ENCODE assay signal across 23 cellular contexts in the genomic region with DNA sequence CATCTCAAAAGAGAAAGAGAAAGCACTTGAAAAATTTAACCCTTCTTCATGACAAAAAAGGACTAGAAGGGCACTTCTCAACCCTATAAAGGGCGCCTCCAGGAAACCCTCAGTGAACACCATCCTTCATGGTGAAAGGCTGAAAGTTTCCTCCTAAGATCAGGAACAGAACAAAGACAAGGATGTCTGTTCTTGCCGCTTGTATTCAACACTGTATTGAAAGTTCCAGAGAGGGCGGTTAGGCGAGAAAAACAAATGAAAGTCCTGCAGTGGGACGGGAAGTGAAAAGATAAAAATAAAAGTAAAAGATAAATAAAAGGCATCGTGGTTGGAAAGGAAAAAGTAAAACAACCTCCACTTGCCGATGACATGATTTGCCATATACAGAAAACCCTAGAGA. TPM values are rescaled to one million over a fixed set of nuclear protein-coding genes. Genes with fewer than 3 reads are reported as not detected.
DNase-seq lines count a peak whose midpoint lies in the region; ATAC-seq, FAIRE-seq and TF ChIP-seq lines count a peak whose summit lies in the region.
"Had no signal": no experiment of that assay in that cellular context is flagged by ENCODE, and none has a peak within 500 bp of the region (broad histone marks: within the 10 kb centered on the region; RNA-seq: fewer than 3 reads in every experiment).

No MANE protein-coding gene starts in this region.

- TF ChIP-seq POLR2A in GM12891 (IDR thresholded peaks at IDR 0.05; ENCODE audit: low read depth, low read length): no peak

- DNase-seq in activated T-cell treated with anti-CD3 and anti-CD28 coated beads, Interleukin-2, amount 50 U/mL, for 4 hours: no peak
- no peak for DNase-seq in activated T-cell treated with anti-CD3 and anti-CD28 coated beads, Interleukin-2, amount 50 U/mL, for 24 hours
- DNase-seq in glutamatergic neuron: no peak
- DNase-seq in hepatic stellate cell (ENCODE audit: low spot score): no peak
- DNase-seq in GM12891 (ENCODE audit: insufficient read length, low spot score): no peak
- DNase-seq: BE2C; Caco-2; CD4-positive, alpha-beta T cell; DMS79 treated with DMSO at 0.1 percent for 48 hours; H7; HFFc6; Karpas-422; NCI-H1417; NCI-H1694 treated with DMSO at 0.1 percent for 48 hours; NCI-H2107; NCI-H446 treated with DMSO at 0.1 percent for 48 hours; NCI-H526 treated with DMSO at 0.1 percent for 48 hours; OCI-M1 had no signal

- peaks cover 76% of the 10 kb centered on the region for H3K27me3 ChIP-seq in BLaER1

- no peak overlapping the region for H3K27ac ChIP-seq in BLaER1
- H3K27ac ChIP-seq: A549 had no signal

- no peaks in the 10 kb centered on the region for H3K36me3 ChIP-seq in BLaER1
- H3K36me3 ChIP-seq: BE2C had no signal

- peak in 1 of 2 donors; percentile 37 for ATAC-seq in activated T-cell treated with anti-CD3 and anti-CD28 coated beads, Interleukin-2, amount 50 U/mL, for 4 hours
- ATAC-seq: A549 had no signal

- H4K20me1 ChIP-seq in BLaER1: peaks cover 32% of the 10 kb centered on the region

- H3K4me2 ChIP-seq in BLaER1: peak overlapping the region; percentile 20; the same call in 1 of the 2 replicates
- H3K4me2 ChIP-seq: A549 had no signal

- H3K4me1 Mint-ChIP-seq in activated T-cell treated with anti-CD3 and anti-CD28 coated beads, Interleukin-2, amount 50 U/mL, for 4 hours (ENCODE audit: low read depth): peaks cover 12% of the 10 kb centered on the region
- peaks cover 10% of the 10 kb centered on the region for H3K4me1 Mint-ChIP-seq in activated T-cell treated with anti-CD3 and anti-CD28 coated beads, Interleukin-2, amount 50 U/mL, for 24 hours (ENCODE audit: low read depth)
- H3K4me1 Mint-ChIP-seq in T-helper 1 cell treated with Interleukin-12 subunit alpha and Interleukin-12 subunit beta and Interleukin-4 antibody, amounts not matched to agents 30 μg/mL and 1 μg/mL, for 36 hours (ENCODE audit: low read depth): peaks cover 13% of the 10 kb centered on the region
- peaks cover 53% of the 10 kb centered on the region for H3K4me1 Mint-ChIP-seq in glutamatergic neuron (ENCODE audit: low read depth, unreplicated experiment)

- H3K27me3 Mint-ChIP-seq in activated T-cell treated with anti-CD3 and anti-CD28 coated beads, Interleukin-2, amount 50 U/mL, for 4 hours (ENCODE audit: low read depth): peaks cover 35% of the 10 kb centered on the region
- H3K27me3 Mint-ChIP-seq in activated T-cell treated with anti-CD3 and anti-CD28 coated beads, Interleukin-2, amount 50 U/mL, for 24 hours: peaks cover 40% of the 10 kb centered on the region
- peaks cover 34% of the 10 kb centered on the region for H3K27me3 Mint-ChIP-seq in T-helper 1 cell treated with Interleukin-12 subunit alpha and Interleukin-12 subunit beta and Interleukin-4 antibody, amounts not matched to agents 30 μg/mL and 1 μg/mL, for 36 hours (ENCODE audit: low read depth)
- H3K27me3 Mint-ChIP-seq in glutamatergic neuron (ENCODE audit: unreplicated experiment): peaks cover 4% of the 10 kb centered on the region

- no peak overlapping the region for H3K9ac ChIP-seq in BLaER1

- peaks cover 43% of the 10 kb centered on the region for H3K4me1 ChIP-seq in BLaER1
- H3K4me1 ChIP-seq: A549, BE2C, Caco-2 had no signal

- H3K9me3 Mint-ChIP-seq in activated T-cell treated with anti-CD3 and anti-CD28 coated beads, Interleukin-2, amount 50 U/mL, for 4 hours: peaks cover 3% of the 10 kb centered on the region
- H3K9me3 Mint-ChIP-seq in activated T-cell treated with anti-CD3 and anti-CD28 coated beads, Interleukin-2, amount 50 U/mL, for 24 hours: peaks cover 2% of the 10 kb centered on the region
- no peaks in the 10 kb centered on the region for H3K9me3 Mint-ChIP-seq in T-helper 1 cell treated with Interleukin-12 subunit alpha and Interleukin-12 subunit beta and Interleukin-4 antibody, amounts not matched to agents 30 μg/mL and 1 μg/mL, for 36 hours
- peaks cover 2% of the 10 kb centered on the region for H3K9me3 Mint-ChIP-seq in glutamatergic neuron (ENCODE audit: unreplicated experiment)

- no peak for FAIRE-seq in GM12891 (lab: Jason Lieb, UNC)
- FAIRE-seq: A549, RCC 7860 had no signal

- H3K27ac Mint-ChIP-seq in activated T-cell treated with anti-CD3 and anti-CD28 coated beads, Interleukin-2, amount 50 U/mL, for 24 hours: no peak overlapping the region
- peak overlapping the region; percentile 46 for H3K27ac Mint-ChIP-seq in T-helper 1 cell treated with Interleukin-12 subunit alpha and Interleukin-12 subunit beta and Interleukin-4 antibody, amounts not matched to agents 30 μg/mL and 1 μg/mL, for 36 hours
- H3K27ac Mint-ChIP-seq in glutamatergic neuron (ENCODE audit: unreplicated experiment): peak overlapping the region; percentile 97
- H3K27ac Mint-ChIP-seq: CD4-positive, alpha-beta T cell; HFFc6 had no signal

- H3K4me3 Mint-ChIP-seq in activated T-cell treated with anti-CD3 and anti-CD28 coated beads, Interleukin-2, amount 50 U/mL, for 4 hours: peak overlapping the region; percentile 20
- no peak overlapping the region for H3K4me3 Mint-ChIP-seq in activated T-cell treated with anti-CD3 and anti-CD28 coated beads, Interleukin-2, amount 50 U/mL, for 24 hours
- H3K4me3 Mint-ChIP-seq in T-helper 1 cell treated with Interleukin-12 subunit alpha and Interleukin-12 subunit beta and Interleukin-4 antibody, amounts not matched to agents 30 μg/mL and 1 μg/mL, for 36 hours: peak overlapping the region; percentile 57
- H3K4me3 Mint-ChIP-seq in glutamatergic neuron (ENCODE audit: unreplicated experiment): peak overlapping the region; percentile 69
- H3K4me3 Mint-ChIP-seq: CD4-positive, alpha-beta T cell; HFFc6 had no signal

- no peaks in the 10 kb centered on the region for H3K36me3 Mint-ChIP-seq in activated T-cell treated with anti-CD3 and anti-CD28 coated beads, Interleukin-2, amount 50 U/mL, for 4 hours (ENCODE audit: insufficient read depth)
- no peaks in the 10 kb centered on the region for H3K36me3 Mint-ChIP-seq in activated T-cell treated with anti-CD3 and anti-CD28 coated beads, Interleukin-2, amount 50 U/mL, for 24 hours (ENCODE audit: low read depth)
- no peaks in the 10 kb centered on the region for H3K36me3 Mint-ChIP-seq in T-helper 1 cell treated with Interleukin-12 subunit alpha and Interleukin-12 subunit beta and Interleukin-4 antibody, amounts not matched to agents 30 μg/mL and 1 μg/mL, for 36 hours (ENCODE audit: low read depth)
- H3K36me3 Mint-ChIP-seq in glutamatergic neuron (ENCODE audit: unreplicated experiment): no peaks in the 10 kb centered on the region

- TF ChIP-seq CTCF in glutamatergic neuron (IDR thresholded peaks at IDR 0.05; ENCODE audit: partially characterized antibody, unreplicated experiment): no peak

- H3K9me3 ChIP-seq in BLaER1: no peaks in the 10 kb centered on the region
- H3K9me3 ChIP-seq: A549, BE2C, Caco-2 had no signal

- H3K4me3 ChIP-seq in BLaER1: no peak overlapping the region
- H3K4me3 ChIP-seq: A549 had no signal

TF ChIP-seq in GM12891, 5 proteins besides CTCF, POLR2A, EP300 and RAD21:
- TF ChIP-seq SPI1 (IDR thresholded peaks at IDR 0.05; ENCODE audit: low read depth, low read length): no peak
- no peak for TF ChIP-seq POU2F2 (IDR thresholded peaks at IDR 0.05; ENCODE audit: low read depth, low read length)

RNA-seq across cellular contexts. Expression of gene RNF212, which starts 50.9 kb away (rescaled TPM):
- total RNA-seq in activated T-cell treated with anti-CD3 and anti-CD28 coated beads, Interleukin-2, amount 50 U/mL, for 4 hours: 1 to 10 TPM in 1 of 3 donors, under 1 TPM in 2; 0.79 to 2.9 (median 0.84) TPM
- total RNA-seq in glutamatergic neuron (ENCODE audit: unreplicated experiment): 11.1 TPM
- polyA plus RNA-seq in GM12891 (2012; ENCODE audit: low read depth, missing spikeins): not detected
- total RNA-seq: Caco-2, HFFc6, MCF 10A had no signal

RNA-seq across cellular contexts. Expression of gene FGFRL1, which starts 51.0 kb away (rescaled TPM):
- total RNA-seq in activated T-cell treated with anti-CD3 and anti-CD28 coated beads, Interleukin-2, amount 50 U/mL, for 4 hours: 10 to 100 TPM; 20.4 to 29.6 (median 20.6) TPM
- total RNA-seq in glutamatergic neuron (ENCODE audit: unreplicated experiment): 20.9 TPM
- polyA plus RNA-seq in GM12891 (2012; ENCODE audit: low read depth, missing spikeins): 0.46 TPM
